ENCODE assay signal across 9 cellular contexts in genomic region chr10:92847185-92847864, GRCh38. TPM values are rescaled to one million over a fixed set of nuclear protein-coding genes. Genes with fewer than 3 reads are reported as not detected.
A peak's percentile ranks its signal among the peaks of the same experiment; 100 is the strongest.
DNase-seq lines count a peak whose midpoint lies in the region; ATAC-seq, FAIRE-seq and TF ChIP-seq lines count a peak whose summit lies in the region.
"Had no signal": no experiment of that assay in that cellular context is flagged by ENCODE, and none has a peak within 500 bp of the region (broad histone marks: within the 10 kb centered on the region; RNA-seq: fewer than 3 reads in every experiment).

No MANE protein-coding gene starts in this region.

- peaks cover 29 to 35% of the 10 kb centered on the region in 2 donors for H3K4me1 Mint-ChIP-seq in natural killer cell treated with Interleukin-12 subunit alpha and Interleukin-12 subunit beta and Interleukin-15 and Interleukin-18, amount 100 ng/mL, for 72 hours (ENCODE audit: low read depth in 2 of 2)

- WGBS in K562 (ENCODE audit: insufficient coverage, low coverage, missing lambda C conversion rate), result 27% methylated on average over 2 of the region's 4 CpGs

- H3K27ac Mint-ChIP-seq in natural killer cell treated with Interleukin-12 subunit alpha and Interleukin-12 subunit beta and Interleukin-15 and Interleukin-18, amount 100 ng/mL, for 72 hours, result peak overlapping the region; percentile 64 to 71

- H3K27me3 Mint-ChIP-seq in natural killer cell treated with Interleukin-12 subunit alpha and Interleukin-12 subunit beta and Interleukin-15 and Interleukin-18, amount 100 ng/mL, for 72 hours, result peaks cover 0 to 4% of the 10 kb centered on the region in 2 donors

- DNase-seq in Daoy (ENCODE audit: low read depth) (peak; percentile 36), M059J (ENCODE audit: low read depth) (peak; percentile 64), K562 (ENCODE audit: extremely low read depth in 1 of 4, low spot score in 3 of 4) (peak in 1 of 4 experiments; percentile 47), dermis blood vessel endothelial cell (no peak), NCI-H526 treated with DMSO at 0.1 percent for 48 hours (lab: John Stamatoyannopoulos, UW) (no peak)
- DNase-seq in natural killer cell treated with Interleukin-12 subunit alpha and Interleukin-12 subunit beta and Interleukin-15 and Interleukin-18, amount 100 ng/mL, for 72 hours (ENCODE audit: low spot score), result no peak
- DNase-seq in stimulated activated CD4-positive, alpha-beta T cell treated with anti-CD3 and anti-CD28 coated beads, Interleukin-1b, Interleukin-23, amount 100 ng/mL, for 48 hours, result no peak
- no peak for DNase-seq in stimulated activated CD4-positive, alpha-beta T cell treated with anti-CD3 and anti-CD28 coated beads, Interleukin-15, amount 100 ng/mL, for 24 hours

- TF ChIP-seq EP300 in K562 (IDR thresholded peaks at IDR 0.05; ENCODE audit: low read length), result no peak

- H3K36me3 ChIP-seq in K562 (ENCODE audit: control insufficient read depth, insufficient read depth, low read length), result peaks cover 20% of the 10 kb centered on the region; the same call in 2 of the 3 replicates

- CTCF ChIA-PET in K562 (lab: Yijun Ruan, JAX; ENCODE audit: low intra/inter-chr PET ratio), result no interaction called here

- POLR2A ChIA-PET in K562 (lab: Yijun Ruan, JAX), result interaction anchor here (0.5 to 1.2 kb wide), 6 partner anchors 10 to 1976 kb away, joined by 3 to 4 read pairs (median 3); no protein-coding TSS in a partner anchor

- no peaks in the 10 kb centered on the region for H4K20me1 ChIP-seq in K562 (replicated peaks; ENCODE audit: control insufficient read depth, insufficient read depth, low read length)

- H3K4me3 Mint-ChIP-seq in natural killer cell treated with Interleukin-12 subunit alpha and Interleukin-12 subunit beta and Interleukin-15 and Interleukin-18, amount 100 ng/mL, for 72 hours, result peak overlapping the region; percentile 91

- H3K79me2 ChIP-seq in K562 (ENCODE audit: control insufficient read depth, insufficient read depth, low read length), result peaks cover 40% of the 10 kb centered on the region

- no peak for FAIRE-seq in K562 (lab: Jason Lieb, UNC)
- FAIRE-seq: GM12878 had no signal

- H3K9me1 ChIP-seq in K562 (ENCODE audit: control insufficient read depth, insufficient read depth, low read length), result no peaks in the 10 kb centered on the region

- H3K27ac ChIP-seq in K562 (ENCODE audit: extremely low read depth, low read depth, low read length), result peak overlapping the region; percentile 56

- no peak for TF ChIP-seq POLR2A in K562 (conservative IDR thresholded peaks at IDR 0.05)

- in situ Hi-C loops in K562 (cut with MboI), result no loop called here

- peak overlapping the region; percentile 34; the same call in 1 of the 2 replicates for H3K4me2 ChIP-seq in K562 (ENCODE audit: insufficient read depth, low read length)

- H3K4me1 ChIP-seq in K562 (replicated peaks in 1 of 2; ENCODE audit: control insufficient read depth in 2 of 2, insufficient read depth in 2 of 2, low read length in 2 of 2), result peaks cover 13% of the 10 kb centered on the region in 2 experiments; a peak in 4 of 5 replicates

- H3K27me3 ChIP-seq in K562 (ENCODE audit: control insufficient read depth in 2 of 2, insufficient read depth in 2 of 2, low read length in 2 of 2), result no peaks in the 10 kb centered on the region

- no peaks in the 10 kb centered on the region for H3K36me3 Mint-ChIP-seq in natural killer cell treated with Interleukin-12 subunit alpha and Interleukin-12 subunit beta and Interleukin-15 and Interleukin-18, amount 100 ng/mL, for 72 hours

- BruUV-seq in K562 (replicated peaks; lab: Mats Ljungman, UMichigan), result no TSS peak

- 0 out of 4 replicates have a peak overlapping the region, but pooled peaks of 1 of the 2 experiments have one; percentile 30 for H3K9ac ChIP-seq in K562 (ENCODE audit: insufficient read depth in 1 of 2, low read depth in 2 of 2, low read length in 2 of 2)

- no peak overlapping the region for H3K4me3 ChIP-seq in K562

- H2AFZ ChIP-seq in K562 (ENCODE audit: low read depth, low read length), result no peak overlapping the region; the same call in 1 of the 2 replicates

- ATAC-seq in K562, result peak; percentile 9; the same call in 1 of the 3 replicates
- ATAC-seq in natural killer cell treated with Interleukin-12 subunit alpha and Interleukin-12 subunit beta and Interleukin-15 and Interleukin-18, amount 100 ng/mL, for 72 hours, result no peak

- no peaks in the 10 kb centered on the region for H3K9me3 ChIP-seq in K562 (replicated peaks; ENCODE audit: control insufficient read depth, insufficient read depth, low read depth, low read length)

- TF ChIP-seq CTCF in K562 (IDR thresholded peaks at IDR 0.05 in 2 of 3, conservative IDR thresholded peaks at IDR 0.05 in 1 of 3; ENCODE audit: insufficient read depth in 2 of 3, low read depth in 1 of 3, low read length in 3 of 3), result no peak

- no peaks in the 10 kb centered on the region for H3K9me3 Mint-ChIP-seq in natural killer cell treated with Interleukin-12 subunit alpha and Interleukin-12 subunit beta and Interleukin-15 and Interleukin-18, amount 100 ng/mL, for 72 hours

- no peak for TF ChIP-seq RAD21 in K562 (CRISPR knock-in tag; conservative IDR thresholded peaks at IDR 0.05 in 1 of 2, IDR thresholded peaks at IDR 0.05 in 1 of 2)

- intact Hi-C loops in K562 (cut with micrococcal nuclease), result no loop called here

TF ChIP-seq in K562, 482 proteins besides CTCF, POLR2A, EP300 and RAD21 (continues in another document):
- TF ChIP-seq FOSL1 (tag; conservative IDR thresholded peaks at IDR 0.05), result peak; percentile 36; the same call in 1 of the 2 replicates
- TF ChIP-seq ZBTB5 (IDR thresholded peaks at IDR 0.05), result no peak
- TF ChIP-seq CEBPB (tag; IDR thresholded peaks at IDR 0.05), result peak; percentile 100
- TF ChIP-seq, protein P1, sequence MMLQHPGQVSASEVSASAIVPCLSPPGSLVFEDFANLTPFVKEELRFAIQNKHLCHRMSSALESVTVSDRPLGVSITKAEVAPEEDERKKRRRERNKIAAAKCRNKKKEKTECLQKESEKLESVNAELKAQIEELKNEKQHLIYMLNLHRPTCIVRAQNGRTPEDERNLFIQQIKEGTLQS (IDR thresholded peaks at IDR 0.05), result peak; percentile 50
- TF ChIP-seq, protein P1 (CRISPR knock-in tag; conservative IDR thresholded peaks at IDR 0.05), result no peak
- TF ChIP-seq MEIS2 (IDR thresholded peaks at IDR 0.05; ENCODE audit: partially characterized antibody), result peak; percentile 82
- TF ChIP-seq CREB1 (IDR thresholded peaks at IDR 0.05), result no peak
- TF ChIP-seq CREB1 (CRISPR knock-in tag; IDR thresholded peaks at IDR 0.05), result no peak

RNA-seq across cellular contexts. Expression of gene EXOC6, which starts 1.0 kb away (rescaled TPM):
- total RNA-seq in Daoy (2014; rRNA removed; shearing (Covaris generic)), result 16.3 and 24.1 TPM in 2 replicates
- 9.1 and 12.6 TPM in 2 replicates for total RNA-seq in M059J (2014; rRNA removed; shearing (Covaris generic))
- 16.4 and 84.1 TPM in 2 replicates for total RNA-seq in K562 (2011; cell fraction: chromatin; rRNA removed; ENCODE audit: low replicate concordance)
- total RNA-seq in K562 (2011; cell fraction: nucleolus; rRNA removed), result 24.0 and 28.2 TPM in 2 replicates
- 25.2 and 30.2 TPM in 2 replicates for total RNA-seq in K562 (2011; cell fraction: nucleoplasm; rRNA removed)
- total RNA-seq in K562 (2014; rRNA removed) (21.3 and 45.1 TPM in 2 replicates), K562 (2014; rRNA removed; fragmentation: Illumina TruSeq; extraction: Trizol) (34.7 and 41.8 TPM in 2 replicates), K562 (2015; rRNA removed; fragmentation: Illumina TruSeq; extraction: Trizol) (30.1 and 34.7 TPM in 2 replicates), K562 (2021) (24.7 and 25.0 TPM in 2 replicates), dermis blood vessel endothelial cell (364 and 485 TPM in 2 replicates)
- polyA plus RNA-seq in K562 (2011; rRNA removed) (24.9 and 42.5 TPM in 2 replicates), K562 (2014; fragmentation: Illumina TruSeq; extraction: Trizol) (40.4 and 42.8 TPM in 2 replicates), K562 (2014; fragmentation: Nextera tagmentation; extraction: Ambion mirVana) (10 to 100 TPM; 13.9 to 17.0 TPM), K562 (2014; rRNA removed) (14.2 and 17.3 TPM in 2 replicates)
- polyA plus RNA-seq in K562 (2011; cell fraction: cytosol; rRNA removed), result 3.8 and 8.0 TPM in 2 replicates
- polyA plus RNA-seq in K562 (2011; cell fraction: nucleus; rRNA removed), result 20.7 and 27.0 TPM in 2 replicates
- 20.9 and 30.9 TPM in 2 replicates for polyA plus RNA-seq in K562 (2012)
- polyA minus RNA-seq in K562 (2011; rRNA and poly(A)+ RNA removed), result 21.3 and 30.5 TPM in 2 replicates
- polyA minus RNA-seq in K562 (2011; cell fraction: cytosol; rRNA and poly(A)+ RNA removed), result 16.7 and 23.3 TPM in 2 replicates
- polyA minus RNA-seq in K562 (2011; cell fraction: nucleus; rRNA and poly(A)+ RNA removed), result 13.7 and 44.5 TPM in 2 replicates
- total RNA-seq in natural killer cell treated with Interleukin-12 subunit alpha and Interleukin-12 subunit beta and Interleukin-15 and Interleukin-18, amount 100 ng/mL, for 72 hours, result 10 to 100 TPM in 1 of 2 donors, 1 to 10 TPM in 1; 9.7 to 14.7 TPM

Comparison
In these comparisons a context has a peak if more than half of its experiments do, and no peak if none do; other contexts are left out.
1. DNase-seq: peak in Daoy (single experiment) and M059J (single experiment); none in natural killer cell treated with Interleukin-12 subunit alpha and Interleukin-12 subunit beta and Interleukin-15 and Interleukin-18, amount 100 ng/mL, for 72 hours (single experiment), stimulated activated CD4-positive, alpha-beta T cell treated with anti-CD3 and anti-CD28 coated beads, Interleukin-1b, Interleukin-23, amount 100 ng/mL, for 48 hours (single experiment), dermis blood vessel endothelial cell (single experiment), NCI-H526 treated with DMSO at 0.1 percent for 48 hours (single experiment) and stimulated activated CD4-positive, alpha-beta T cell treated with anti-CD3 and anti-CD28 coated beads, Interleukin-15, amount 100 ng/mL, for 24 hours (single experiment).